In genomic region chr5:75844301-75844700, GRCh38 we compare ENCODE assay signal across 18 cellular contexts.
DNase-seq lines count a peak whose midpoint lies in the region; ATAC-seq and TF ChIP-seq lines count a peak whose summit lies in the region.
"Had no signal": no experiment of that assay in that cellular context is flagged by ENCODE, and none has a peak within 500 bp of the region (broad histone marks: within the 10 kb centered on the region; RNA-seq: fewer than 3 reads in every experiment).

No MANE protein-coding gene starts in this region.

- peak overlapping the region; percentile 98 for H3K27ac ChIP-seq in OCI-LY3 (ENCODE audit: low read length)
- H3K27ac ChIP-seq in testis = no peak overlapping the region
- H3K27ac ChIP-seq: BLaER1 treated with 17β-estradiol and CSF1 and Interleukin-3, amounts not matched to agents 10 nM and 100 nM; C4-2B had no signal

- TF ChIP-seq CTCF in OCI-LY3 (IDR thresholded peaks at IDR 0.05; ENCODE audit: low read depth, low read length) (no peak), MCF 10A (IDR thresholded peaks at IDR 0.05; ENCODE audit: unreplicated experiment) (no peak), testis (IDR thresholded peaks at IDR 0.05) (no peak)

- peak overlapping the region; percentile 47 for H3K27ac Mint-ChIP-seq in stimulated activated naive B cell treated with anti-CD40 and anti-IgM and Interleukin-4, amounts not matched to agents 10 μg/mL and 1 μg/mL and 100 μg/mL, for 72 hours
- H3K27ac Mint-ChIP-seq in MCF 10A (ENCODE audit: low read depth, unreplicated experiment) = no peak overlapping the region
- H3K27ac Mint-ChIP-seq: B cell; CD4-positive, alpha-beta T cell; CD8-positive, alpha-beta T cell had no signal

- H3K4me3 ChIP-seq in OCI-LY3 (ENCODE audit: low read length) (no peak overlapping the region), testis (no peak overlapping the region)
- H3K4me3 ChIP-seq: BLaER1 treated with 17β-estradiol and CSF1 and Interleukin-3, amounts not matched to agents 10 nM and 100 nM had no signal

- H3K36me3 ChIP-seq in OCI-LY3 (replicated peaks; ENCODE audit: low read depth, low read length) (no peaks in the 10 kb centered on the region), testis (ENCODE audit: low read depth, missing control alignments) (no peaks in the 10 kb centered on the region)
- H3K36me3 ChIP-seq: BLaER1 treated with 17β-estradiol and CSF1 and Interleukin-3, amounts not matched to agents 10 nM and 100 nM had no signal

- H3K9ac ChIP-seq in OCI-LY3 (ENCODE audit: low read length) = no peak overlapping the region
- H3K9ac ChIP-seq: BLaER1 treated with 17β-estradiol and CSF1 and Interleukin-3, amounts not matched to agents 10 nM and 100 nM had no signal

- TF ChIP-seq POLR2A in testis (IDR thresholded peaks at IDR 0.05) = no peak

- H3K4me3 Mint-ChIP-seq in stimulated activated naive B cell treated with anti-CD40 and anti-IgM and Interleukin-4, amounts not matched to agents 10 μg/mL and 1 μg/mL and 100 μg/mL, for 72 hours = no peak overlapping the region
- H3K4me3 Mint-ChIP-seq in MCF 10A (ENCODE audit: unreplicated experiment) = no peak overlapping the region
- H3K4me3 Mint-ChIP-seq: B cell; CD4-positive, alpha-beta T cell; CD8-positive, alpha-beta T cell had no signal

- H3K4me1 Mint-ChIP-seq in stimulated activated naive B cell treated with anti-CD40 and anti-IgM and Interleukin-4, amounts not matched to agents 10 μg/mL and 1 μg/mL and 100 μg/mL, for 72 hours = peaks cover 37 to 52% of the 10 kb centered on the region in 2 donors
- no peaks in the 10 kb centered on the region for H3K4me1 Mint-ChIP-seq in MCF 10A (ENCODE audit: insufficient read depth, unreplicated experiment)

- 89 to 95% methylated on average over 2 of the region's 2 CpGs for WGBS in testis, 2 donors

- CTCF ChIA-PET in MCF 10A (lab: Yijun Ruan, JAX) = no interaction called here

- H3K36me3 Mint-ChIP-seq in stimulated activated naive B cell treated with anti-CD40 and anti-IgM and Interleukin-4, amounts not matched to agents 10 μg/mL and 1 μg/mL and 100 μg/mL, for 72 hours = peaks cover 4 to 9% of the 10 kb centered on the region in 2 donors
- H3K36me3 Mint-ChIP-seq in MCF 10A (ENCODE audit: insufficient read depth, unreplicated experiment) = no peaks in the 10 kb centered on the region
- H3K36me3 Mint-ChIP-seq: CD8-positive, alpha-beta T cell had no signal

- no peaks in the 10 kb centered on the region for H3K27me3 Mint-ChIP-seq in stimulated activated naive B cell treated with anti-CD40 and anti-IgM and Interleukin-4, amounts not matched to agents 10 μg/mL and 1 μg/mL and 100 μg/mL, for 72 hours
- peaks cover 73% of the 10 kb centered on the region for H3K27me3 Mint-ChIP-seq in MCF 10A (ENCODE audit: insufficient read depth, unreplicated experiment)
- H3K27me3 Mint-ChIP-seq: B cell had no signal

- intact Hi-C loops in MCF 10A (cut with micrococcal nuclease) (no loop called here), testis (cut with DNase I; ENCODE audit: low total_unique reads) (no loop called here)

- H3K4me2 ChIP-seq in OCI-LY3 (ENCODE audit: low read length) = peak overlapping the region; percentile 93; the same call in 1 of the 2 replicates
- H3K4me2 ChIP-seq: BLaER1 treated with 17β-estradiol and CSF1 and Interleukin-3, amounts not matched to agents 10 nM and 100 nM had no signal

- H3K4me1 ChIP-seq in OCI-LY3 (ENCODE audit: low read length) = peaks cover 68% of the 10 kb centered on the region
- no peaks in the 10 kb centered on the region for H3K4me1 ChIP-seq in testis
- H3K4me1 ChIP-seq: Caco-2 had no signal

- BruUV-seq in MCF 10A (replicated peaks; lab: Mats Ljungman, UMichigan) = no TSS peak

- H3K27me3 ChIP-seq in OCI-LY3 (ENCODE audit: low read depth, low read length) (no peaks in the 10 kb centered on the region), testis (no peaks in the 10 kb centered on the region)
- H3K27me3 ChIP-seq: BLaER1 treated with 17β-estradiol and CSF1 and Interleukin-3, amounts not matched to agents 10 nM and 100 nM had no signal

- ATAC-seq in stimulated activated naive B cell treated with anti-CD40 and anti-IgM and Interleukin-4, amounts not matched to agents 10 μg/mL and 1 μg/mL and 100 μg/mL, for 72 hours (replicated peaks) = no peak
- no peak for ATAC-seq in GM19455 (IDR thresholded peaks at IDR 0.05; ENCODE audit: unreplicated experiment)
- ATAC-seq: CD8-positive, alpha-beta T cell had no signal

- H3K9me3 Mint-ChIP-seq in stimulated activated naive B cell treated with anti-CD40 and anti-IgM and Interleukin-4, amounts not matched to agents 10 μg/mL and 1 μg/mL and 100 μg/mL, for 72 hours = peaks cover 5 to 10% of the 10 kb centered on the region in 2 donors
- H3K9me3 Mint-ChIP-seq in MCF 10A (ENCODE audit: unreplicated experiment) = no peaks in the 10 kb centered on the region
- H3K9me3 Mint-ChIP-seq: CD8-positive, alpha-beta T cell had no signal

- H3K79me2 ChIP-seq in OCI-LY3 (ENCODE audit: low read length) = no peaks in the 10 kb centered on the region

- POLR2A ChIA-PET in MCF 10A (lab: Yijun Ruan, JAX) = no interaction called here

- H2AFZ ChIP-seq in OCI-LY3 (ENCODE audit: low read depth, low read length) = no peak overlapping the region

- peak; percentile 9 for DNase-seq in left kidney (ENCODE audit: low read depth, low spot score)
- no peak for DNase-seq in stimulated activated naive B cell treated with anti-CD40 and anti-IgM and Interleukin-4, amounts not matched to agents 10 μg/mL and 1 μg/mL and 100 μg/mL, for 72 hours
- no peak for DNase-seq in MCF 10A (ENCODE audit: unreplicated experiment)
- no peak for DNase-seq in testis
- DNase-seq: 8988T; ACHN; AML-193; Caco-2; Calu3; CD4-positive, alpha-beta T cell; CD8-positive, alpha-beta T cell; DMS79 treated with DMSO at 0.1 percent for 48 hours; GF-D8 had no signal

- no peaks in the 10 kb centered on the region for H4K20me1 ChIP-seq in OCI-LY3 (ENCODE audit: insufficient read depth, low read length)
- H4K20me1 ChIP-seq: BLaER1 treated with 17β-estradiol and CSF1 and Interleukin-3, amounts not matched to agents 10 nM and 100 nM had no signal

- H3K9me3 ChIP-seq in OCI-LY3 (ENCODE audit: insufficient read depth, low read length) (no peaks in the 10 kb centered on the region), testis (no peaks in the 10 kb centered on the region)
- H3K9me3 ChIP-seq: Caco-2 had no signal
